Comparison of ENCODE assay signal across 8 cellular contexts in the genomic region with DNA sequence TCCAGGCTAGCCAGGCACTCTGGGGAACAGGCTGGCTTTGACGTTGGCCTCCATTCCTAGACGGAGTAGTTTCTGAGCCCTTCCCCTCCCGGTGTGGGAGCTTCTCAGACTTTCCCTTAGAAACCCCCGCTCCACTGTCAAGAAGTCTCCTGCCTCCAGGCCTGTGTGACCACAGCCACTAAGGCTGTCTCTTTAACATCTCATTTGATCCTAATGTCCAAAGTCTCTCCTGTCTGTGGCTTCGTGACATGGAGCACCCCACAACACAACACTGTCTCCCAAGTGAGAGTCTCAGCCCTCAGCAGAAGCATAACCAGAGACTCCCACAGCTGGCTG. TPM values are rescaled to one million over a fixed set of nuclear protein-coding genes. Genes with fewer than 3 reads are reported as not detected.
DNase-seq lines count a peak whose midpoint lies in the region; ATAC-seq and TF ChIP-seq lines count a peak whose summit lies in the region.

No MANE protein-coding gene starts in this region.

- peak overlapping the region; percentile 97 for H3K27ac Mint-ChIP-seq in activated naive CD4-positive, alpha-beta T cell treated with anti-CD3 and anti-CD28 coated beads, Interleukin-2, amount 10 ng/mL, durations not matched to agents 7 days and 5 days

- peak overlapping the region; percentile 82 for H3K4me3 Mint-ChIP-seq in activated naive CD4-positive, alpha-beta T cell treated with anti-CD3 and anti-CD28 coated beads, Interleukin-2, amount 10 ng/mL, durations not matched to agents 7 days and 5 days

- TF ChIP-seq CTCF in VCaP (conservative IDR thresholded peaks at IDR 0.05) = no peak
- no peak for TF ChIP-seq CTCF in transverse colon (IDR thresholded peaks at IDR 0.05)
- TF ChIP-seq CTCF in mucosa of descending colon (IDR thresholded peaks at IDR 0.05) = no peak

- TF ChIP-seq EP300 in transverse colon (IDR thresholded peaks at IDR 0.05; ENCODE audit: low read depth) = no peak

- no peaks in the 10 kb centered on the region for H3K9me3 Mint-ChIP-seq in activated naive CD4-positive, alpha-beta T cell treated with anti-CD3 and anti-CD28 coated beads, Interleukin-2, amount 10 ng/mL, durations not matched to agents 7 days and 5 days

- peaks cover 82% of the 10 kb centered on the region for H3K4me1 Mint-ChIP-seq in activated naive CD4-positive, alpha-beta T cell treated with anti-CD3 and anti-CD28 coated beads, Interleukin-2, amount 10 ng/mL, durations not matched to agents 7 days and 5 days

- ATAC-seq in mucosa of descending colon = no peak

- no peak for DNase-seq in activated naive CD4-positive, alpha-beta T cell treated with anti-CD3 and anti-CD28 coated beads, Interleukin-2, amount 10 ng/mL, durations not matched to agents 7 days and 5 days
- DNase-seq in activated naive CD4-positive, alpha-beta T cell treated with Interleukin-2 at 50 U/mL for 16 hours = no peak
- DNase-seq in kidney glomerular epithelial cell (lab: John Stamatoyannopoulos, UW) = peak; percentile 55
- no peak for DNase-seq in transverse colon
- no peak for DNase-seq in NCI-H526 treated with DMSO at 0.1 percent for 48 hours (lab: John Stamatoyannopoulos, UW)
- DNase-seq in mucosa of descending colon = no peak
- DNase-seq in DMS 273 treated with DMSO at 0.1 percent for 48 hours (lab: John Stamatoyannopoulos, UW) = no peak

- TF ChIP-seq POLR2A in transverse colon (IDR thresholded peaks at IDR 0.05) = no peak

- no peaks in the 10 kb centered on the region for H3K27me3 ChIP-seq in transverse colon

- in situ Hi-C loops in transverse colon (cut with MboI; ENCODE audit: low pct_ligation_motif_present in 1 of 4, low pct_unique_long_range_greater_than_20kb in 1 of 4, low sequenced_read_pairs in 3 of 4) = no loop called here

- peak overlapping the region; percentile 43; the same call in 1 of the 2 replicates for H3K27ac ChIP-seq in VCaP
- H3K27ac ChIP-seq in transverse colon = peak overlapping the region; percentile 98 to 99 (median 98)

- intact Hi-C loops in transverse colon (cut with DNase I; ENCODE audit: low total_unique reads) = no loop called here
- intact Hi-C loops in mucosa of descending colon (cut with DNase I, micrococcal nuclease) = no loop called here

- no peaks in the 10 kb centered on the region for H3K9me3 ChIP-seq in transverse colon
- no peaks in the 10 kb centered on the region for H3K9me3 ChIP-seq in mucosa of descending colon

- H3K4me3 ChIP-seq in transverse colon = peak overlapping the region in 1 of 4 donors; percentile 32
- no peak overlapping the region for H3K4me3 ChIP-seq in mucosa of descending colon

- H3K36me3 Mint-ChIP-seq in activated naive CD4-positive, alpha-beta T cell treated with anti-CD3 and anti-CD28 coated beads, Interleukin-2, amount 10 ng/mL, durations not matched to agents 7 days and 5 days = peaks cover 68% of the 10 kb centered on the region

- H3K4me1 ChIP-seq in transverse colon (peaks cover 62 to 83% (median 79%) of the 10 kb centered on the region in 4 donors), mucosa of descending colon (ENCODE audit: low read depth) (peaks cover 75% of the 10 kb centered on the region)

- CTCF ChIA-PET in activated naive CD4-positive, alpha-beta T cell treated with anti-CD3 and anti-CD28 coated beads, Interleukin-2, amount 10 ng/mL, durations not matched to agents 7 days and 5 days (lab: Charles Lee) = interaction anchor here (1.0 to 2.8 kb wide), 7 partner anchors 16 to 145 kb away, joined by 3 to 10 read pairs (median 5); partner anchors contain the start of genes GORASP1 and TTC21A

- no peaks in the 10 kb centered on the region for H3K27me3 Mint-ChIP-seq in activated naive CD4-positive, alpha-beta T cell treated with anti-CD3 and anti-CD28 coated beads, Interleukin-2, amount 10 ng/mL, durations not matched to agents 7 days and 5 days

- H3K36me3 ChIP-seq in transverse colon (peaks cover 0 to 29% (median 11%) of the 10 kb centered on the region in 4 donors), mucosa of descending colon (ENCODE audit: low read depth) (no peaks in the 10 kb centered on the region)

- WGBS in transverse colon (ENCODE audit: low coverage in 1 of 2), 2 donors = 20% methylated on average over 5 of the region's 5 CpGs; no CpG with 5 or more reads in 1 of the 2 donors

RNA-seq across cellular contexts. Expression of gene CSRNP1, which starts 6.0 kb away (rescaled TPM):
- total RNA-seq in transverse colon (100 to 1,000 TPM in 1 of 4 donors, 10 to 100 TPM in 3; 10.9 to 112 (median 38.4) TPM), mucosa of descending colon (10 to 100 TPM; 16.9 to 38.8 (median 21.4) TPM)

RNA-seq across cellular contexts. Expression of gene TTC21A, which starts 39.9 kb away (rescaled TPM):
- 100 to 1,000 TPM in 1 of 4 donors, 10 to 100 TPM in 2, 1 to 10 TPM in 1; 6.8 to 101 (median 30.3) TPM for total RNA-seq in transverse colon
- total RNA-seq in mucosa of descending colon = 10 to 100 TPM in 1 of 3 donors, 1 to 10 TPM in 2; 6.2 to 11.1 (median 7.2) TPM

RNA-seq across cellular contexts. Expression of gene GORASP1, which starts 39.9 kb away (rescaled TPM):
- total RNA-seq in transverse colon = 100 to 1,000 TPM in 1 of 4 donors, 10 to 100 TPM in 3; 86.8 to 135 (median 96.3) TPM
- total RNA-seq in mucosa of descending colon = 100 to 1,000 TPM in 1 of 3 donors, 10 to 100 TPM in 2; 93.5 to 122 (median 94.7) TPM

RNA-seq across cellular contexts. Expression of gene XIRP1, which starts 45.1 kb away (rescaled TPM):
- total RNA-seq in transverse colon (1 to 10 TPM in 1 of 4 donors, under 1 TPM in 1, not detected in 2; 0.40 to 6.0 TPM), mucosa of descending colon (under 1 TPM in 1 of 3 donors, not detected in 2; 0.31 TPM)
